Comparison of ENCODE assay signal across 15 cellular contexts in genomic region chr22:25795437-25795836, GRCh38. TPM values are rescaled to one million over a fixed set of nuclear protein-coding genes. Genes with fewer than 3 reads are reported as not detected.
DNase-seq lines count a peak whose midpoint lies in the region; FAIRE-seq and TF ChIP-seq lines count a peak whose summit lies in the region.
"Had no signal": no experiment of that assay in that cellular context is flagged by ENCODE, and none has a peak within 500 bp of the region (broad histone marks: within the 10 kb centered on the region; RNA-seq: fewer than 3 reads in every experiment).

No MANE protein-coding gene starts in this region.

- H3K9me3 ChIP-seq in kidney (ENCODE audit: control insufficient read depth in 1 of 2, low read length in 2 of 2): no peaks in the 10 kb centered on the region
- H3K9me3 ChIP-seq: BLaER1, HAP-1 had no signal

- no peak overlapping the region for H3K9ac ChIP-seq in kidney (ENCODE audit: low read length in 2 of 2)
- H3K9ac ChIP-seq: BLaER1 had no signal

- TF ChIP-seq CTCF in brain (conservative IDR thresholded peaks at IDR 0.05) (no peak), kidney (IDR thresholded peaks at IDR 0.05; ENCODE audit: borderline replicate concordance, extremely low read depth, insufficient read depth) (no peak)

- H3K36me3 ChIP-seq in kidney (ENCODE audit: control insufficient read depth in 1 of 2, insufficient read depth in 2 of 2, low read length in 2 of 2): no peaks in the 10 kb centered on the region
- H3K36me3 ChIP-seq: BLaER1, HAP-1 had no signal

- H3K4me1 ChIP-seq in kidney (ENCODE audit: control insufficient read depth in 1 of 2, insufficient read depth in 1 of 2, low read depth in 1 of 2, low read length in 2 of 2): no peaks in the 10 kb centered on the region
- H3K4me1 ChIP-seq: BLaER1, HAP-1 had no signal

- peaks cover 14% of the 10 kb centered on the region for H3K4me1 Mint-ChIP-seq in brain
- H3K4me1 Mint-ChIP-seq: CD8-positive, alpha-beta memory T cell had no signal

- no peaks in the 10 kb centered on the region for H3K36me3 Mint-ChIP-seq in brain
- H3K36me3 Mint-ChIP-seq: CD8-positive, alpha-beta memory T cell had no signal

- peak overlapping the region in 4 of 5 experiments; percentile 5 to 90 (median 58) for H3K27ac Mint-ChIP-seq in brain
- H3K27ac Mint-ChIP-seq: CD8-positive, alpha-beta memory T cell had no signal

- no peak for FAIRE-seq in kidney (lab: Jason Lieb, UNC)
- FAIRE-seq: H1 had no signal

- intact Hi-C loops in kidney (cut with DNase I): no loop called here

- no peaks in the 10 kb centered on the region for H3K9me3 Mint-ChIP-seq in brain
- H3K9me3 Mint-ChIP-seq: CD8-positive, alpha-beta memory T cell had no signal

- H3K27me3 Mint-ChIP-seq in brain: peaks cover 11% of the 10 kb centered on the region

- H3K4me3 Mint-ChIP-seq in brain: no peak overlapping the region
- H3K4me3 Mint-ChIP-seq: CD8-positive, alpha-beta memory T cell had no signal

- H3K27ac ChIP-seq in kidney (ENCODE audit: low read depth in 2 of 2, low read length in 2 of 2): no peak overlapping the region
- H3K27ac ChIP-seq: 22Rv1, BLaER1 had no signal

- no peak overlapping the region for H3K4me3 ChIP-seq in kidney (ENCODE audit: low read length in 2 of 2)
- H3K4me3 ChIP-seq: BLaER1, HAP-1 had no signal

- DNase-seq in NCI-H1417 (lab: John Stamatoyannopoulos, UW): peak in 2 of 3 experiments; percentile 28 to 71
- DNase-seq in NCI-H1417 treated with DMSO at 0.1 percent for 48 hours (lab: John Stamatoyannopoulos, UW): no peak
- DNase-seq in NCI-H1092 (lab: John Stamatoyannopoulos, UW): peak; percentile 10
- DNase-seq in retina: peak; percentile 39
- no peak for DNase-seq in kidney
- DNase-seq in medulla oblongata (ENCODE audit: extremely low spot score): no peak
- DNase-seq: CD8-positive, alpha-beta memory T cell; DMS53; GF-D8 had no signal

RNA-seq across cellular contexts. Expression of gene MYO18B, which starts 53.4 kb away (rescaled TPM):
- polyA plus RNA-seq in brain (ENCODE audit: insufficient read depth, low read depth, low replicate concordance) (2.6 TPM), kidney (ENCODE audit: insufficient read depth, low read depth, low replicate concordance) (0.19 TPM)
- total RNA-seq in kidney: 0.41 TPM
- total RNA-seq: A673 had no signal

Comparison
In these comparisons a context has a peak if more than half of its experiments do, and no peak if none do; other contexts are left out.
1. DNase-seq: peak in NCI-H1417 (2 of 3), NCI-H1092 (single experiment) and retina (single experiment); none in NCI-H1417 treated with DMSO at 0.1 percent for 48 hours (single experiment), kidney (single experiment) and medulla oblongata (single experiment).